Comparison of ENCODE assay signal across 9 cellular contexts in the genomic region with DNA sequence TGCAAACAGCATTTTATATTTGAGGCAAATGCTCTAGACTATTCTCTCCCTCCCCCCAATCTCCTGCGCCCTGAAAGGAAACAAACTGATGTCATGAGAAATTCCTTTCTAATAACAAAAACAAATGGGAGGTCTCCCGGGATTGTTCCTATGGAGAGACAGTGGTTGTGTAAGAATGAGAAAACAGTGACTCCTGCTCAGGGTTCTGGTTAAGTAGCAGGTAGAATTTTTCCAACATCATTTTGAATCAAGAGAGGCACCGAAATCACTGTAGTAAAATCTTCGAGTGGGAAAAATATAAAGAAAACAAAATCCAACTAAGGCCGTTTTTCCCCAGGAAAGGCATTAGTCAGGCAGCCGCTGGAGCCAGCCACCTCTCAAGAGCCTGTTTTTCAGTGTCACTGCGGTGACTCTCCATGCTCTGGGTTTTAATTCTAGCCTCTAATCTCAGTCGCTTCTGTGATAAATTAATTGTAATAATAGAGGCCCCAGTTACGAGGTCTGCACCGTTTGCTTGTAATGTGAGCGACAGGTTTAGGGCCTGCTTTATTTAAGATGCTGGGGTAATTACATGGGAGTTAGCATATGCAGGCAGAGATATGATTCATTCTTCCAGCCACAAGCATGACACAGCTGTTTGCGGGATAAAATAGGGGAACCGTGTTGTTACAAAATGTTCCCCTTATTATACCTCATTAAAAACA.
DNase-seq lines count a peak whose midpoint lies in the region; ATAC-seq and TF ChIP-seq lines count a peak whose summit lies in the region.
"Had no signal": no experiment of that assay in that cellular context is flagged by ENCODE, and none has a peak within 500 bp of the region (broad histone marks: within the 10 kb centered on the region; RNA-seq: fewer than 3 reads in every experiment).

No MANE protein-coding gene starts in this region.

- peaks cover 7 to 18% of the 10 kb centered on the region in 2 donors for H3K27me3 Mint-ChIP-seq in natural killer cell (ENCODE audit: low read depth in 2 of 2)

- intact Hi-C loops in natural killer cell (cut with micrococcal nuclease): no loop called here
- intact Hi-C loops in posterior vena cava (cut with DNase I): no loop called here

- TF ChIP-seq POLR2A in tibial nerve (IDR thresholded peaks at IDR 0.05): no peak

- 37 to 40% methylated on average over 13 of the region's 13 CpGs for whole genome bisulfite sequencing in tibial nerve, 2 donors

- no peak for TF ChIP-seq CTCF in natural killer cell (IDR thresholded peaks at IDR 0.05)
- TF ChIP-seq CTCF in tibial nerve (IDR thresholded peaks at IDR 0.05): no peak

- H3K4me1 ChIP-seq in tibial nerve: peaks cover 0 to 19% (median 8%) of the 10 kb centered on the region in 4 donors

- peak overlapping the region; percentile 48 for H3K27ac ChIP-seq in caudate nucleus (ENCODE audit: low read depth, low read length)
- H3K27ac ChIP-seq in tibial nerve: peak overlapping the region in 2 of 4 donors; percentile 53 to 66

- H3K4me1 Mint-ChIP-seq in natural killer cell: no peaks in the 10 kb centered on the region

- no peaks in the 10 kb centered on the region for H3K36me3 Mint-ChIP-seq in natural killer cell
- H3K36me3 Mint-ChIP-seq: activated naive CD8-positive, alpha-beta T cell had no signal

- no peak overlapping the region for H3K27ac Mint-ChIP-seq in natural killer cell
- H3K27ac Mint-ChIP-seq: activated naive CD8-positive, alpha-beta T cell had no signal

- H3K27me3 ChIP-seq in tibial nerve: no peaks in the 10 kb centered on the region

- H3K4me3 Mint-ChIP-seq in natural killer cell: no peak overlapping the region
- H3K4me3 Mint-ChIP-seq: activated naive CD8-positive, alpha-beta T cell had no signal

- no peak for TF ChIP-seq EP300 in tibial nerve (IDR thresholded peaks at IDR 0.05)

- no peak overlapping the region for H3K4me3 ChIP-seq in tibial nerve

- H3K9me3 Mint-ChIP-seq in natural killer cell: no peaks in the 10 kb centered on the region

- ATAC-seq in natural killer cell (peak in 2 of 3 donors; percentile 21 to 81), GM19463 (IDR thresholded peaks at IDR 0.05; ENCODE audit: unreplicated experiment) (no peak)

- H3K36me3 ChIP-seq in tibial nerve: no peaks in the 10 kb centered on the region

- H3K9me3 ChIP-seq in tibial nerve: no peaks in the 10 kb centered on the region

- DNase-seq in EL (peak; percentile 85), NCI-H2081 treated with DMSO at 0.1 percent for 48 hours (lab: John Stamatoyannopoulos, UW) (peak; percentile 63), caudate nucleus (lab: John Stamatoyannopoulos, UW) (no peak), natural killer cell (no peak), posterior vena cava (ENCODE audit: low spot score) (no peak), tibial nerve (ENCODE audit: low spot score in 2 of 2) (no peak)
- DNase-seq in activated CD8-positive, alpha-beta memory T cell treated with anti-CD3 and anti-CD28 coated beads, Interleukin-2, amount 50 U/mL, for 4 hours: no peak

Comparison
In these comparisons a context has a peak if more than half of its experiments do, and no peak if none do; other contexts are left out.
1. DNase-seq: peak in EL (single experiment) and NCI-H2081 treated with DMSO at 0.1 percent for 48 hours (single experiment); none in caudate nucleus (0 of 61), natural killer cell (single experiment), posterior vena cava (single experiment), tibial nerve (0 of 2) and activated CD8-positive, alpha-beta memory T cell treated with anti-CD3 and anti-CD28 coated beads, Interleukin-2, amount 50 U/mL, for 4 hours (single experiment).